28 cellular contexts compared by ENCODE assay signal in the genomic region with DNA sequence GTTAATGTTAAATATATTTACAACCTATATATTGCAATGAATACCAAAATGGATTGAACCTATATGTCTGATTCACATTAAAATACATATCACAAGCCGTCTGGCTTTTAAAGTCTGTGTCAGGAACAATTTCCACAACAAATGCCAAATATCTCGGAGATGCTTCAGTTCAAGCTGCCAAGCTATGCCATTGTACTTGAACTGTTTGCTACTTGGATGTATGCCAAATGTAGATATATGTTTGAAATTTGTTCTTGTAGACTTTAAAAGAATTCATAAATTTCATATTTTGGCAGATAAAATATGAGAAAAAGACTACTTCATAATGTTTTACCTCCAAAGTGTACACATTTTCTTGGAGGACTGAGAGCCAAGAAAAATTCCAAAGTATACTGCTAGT.
"Had no signal": no experiment of that assay in that cellular context is flagged by ENCODE, and none has a peak within 500 bp of the region (broad histone marks: within the 10 kb centered on the region; RNA-seq: fewer than 3 reads in every experiment).

No MANE protein-coding gene starts in this region.

- FAIRE-seq: RCC 7860 had no signal

- H3K36me3 ChIP-seq: breast epithelium, MG63, SJSA1 had no signal

- H3K27me3 ChIP-seq: breast epithelium, MG63, SJSA1 had no signal

- ATAC-seq: activated CD8-positive, alpha-beta T cell treated with anti-CD3 and anti-CD28 coated beads, Interleukin-2, amount 10 ng/mL, durations not matched to agents 7 days and 5 days; T-helper 17 cell; WTC11 had no signal

- H3K4me3 ChIP-seq: breast epithelium, MG63, SJSA1 had no signal

- H3K27ac ChIP-seq: breast epithelium, SJSA1 had no signal

- H3K4me1 ChIP-seq: breast epithelium, SJSA1 had no signal

- H3K9me3 ChIP-seq: breast epithelium, MG63, SJSA1 had no signal

- DNase-seq: activated CD4-positive, alpha-beta T cell treated with anti-CD3 and anti-CD28 coated beads for 48 hours; activated CD4-positive, alpha-beta T cell treated with anti-CD3 and anti-CD28 coated beads, Interleukin-2, amount 50 U/mL, for 4 hours; activated CD4-positive, CD25-positive, alpha-beta regulatory T cell treated with anti-CD3 and anti-CD28 coated beads, Interleukin-2, amount 50 U/mL, for 72 hours; activated CD8-positive, alpha-beta memory T cell treated with anti-CD3 and anti-CD28 coated beads, Interleukin-2, amount 50 U/mL, for 48 hours; activated CD8-positive, alpha-beta T cell treated with anti-CD3 and anti-CD28 coated beads, Interleukin-2, amount 10 ng/mL, durations not matched to agents 7 days and 5 days; activated naive CD4-positive, alpha-beta T cell treated with anti-CD3 and anti-CD28 coated beads, Interleukin-2, amount 50 U/mL, for 16 hours; activated naive CD8-positive, alpha-beta T cell treated with anti-CD3 and anti-CD28 coated beads, Interleukin-2, amount 10 ng/mL, durations not matched to agents 7 days and 5 days; activated T-cell treated with anti-CD3 and anti-CD28 coated beads, Interleukin-2, amount 50 U/mL, for 1 hour; aorta; central memory CD4-positive, alpha-beta T cell; MG63; MV-4-11; NCI-H1092 treated with DMSO at 0.1 percent for 48 hours; NCI-H1417 treated with DMSO at 0.1 percent for 48 hours; NCI-H1694 treated with DMSO at 0.1 percent for 48 hours; NCI-H2029 treated with DMSO at 0.1 percent for 48 hours; NCI-H2171; NCI-H345; NCI-H510A; NCI-H526 treated with DMSO at 0.1 percent for 48 hours; NCI-H82; SHP77; T-helper 17 cell; T-helper 9 cell had no signal
